20 cellular contexts compared by ENCODE assay signal in the genomic region with DNA sequence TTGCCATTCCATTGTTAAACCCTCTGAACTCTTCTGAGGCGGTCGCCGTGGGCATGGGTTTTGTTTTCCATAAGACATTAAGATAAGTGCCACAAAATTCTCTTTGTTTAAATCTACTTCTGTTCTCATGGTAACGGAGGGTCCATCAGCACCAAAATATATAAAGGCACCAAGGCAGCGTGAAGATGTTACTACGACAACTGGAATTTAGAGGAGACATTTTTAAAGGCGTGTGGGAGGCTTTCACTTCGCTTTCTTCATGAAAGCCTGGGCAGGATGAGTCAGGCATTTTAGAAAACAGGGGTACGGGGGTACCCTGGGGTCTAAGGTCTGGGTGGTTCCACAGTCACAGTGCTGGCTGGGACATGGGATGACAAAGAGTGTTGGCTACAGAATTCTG. TPM values are rescaled to one million over a fixed set of nuclear protein-coding genes. Genes with fewer than 3 reads are reported as not detected.
DNase-seq lines count a peak whose midpoint lies in the region; ATAC-seq lines count a peak whose summit lies in the region.
"Had no signal": no experiment of that assay in that cellular context is flagged by ENCODE, and none has a peak within 500 bp of the region (broad histone marks: within the 10 kb centered on the region; RNA-seq: fewer than 3 reads in every experiment).

No MANE protein-coding gene starts in this region.

- peak; percentile 59 for ATAC-seq in effector memory CD8-positive, alpha-beta T cell (replicated peaks)
- peak; percentile 46 for ATAC-seq in stimulated activated effector memory CD8-positive, alpha-beta T cell treated with anti-CD3 and anti-CD28 coated beads, Interleukin-12 subunit alpha, Interleukin-12 subunit beta, amount 100 ng/mL, for 72 hours
- ATAC-seq in HG02798 (IDR thresholded peaks at IDR 0.05; ENCODE audit: poor library complexity, unreplicated experiment) (no peak), HG03135 (IDR thresholded peaks at IDR 0.05; ENCODE audit: unreplicated experiment) (no peak)
- ATAC-seq: HepG2, left lung, Right ventricle myocardium inferior had no signal

- intact Hi-C loops in activated CD4-positive, alpha-beta memory T cell treated with anti-CD3 and anti-CD28 coated beads for 36 hours (cut with micrococcal nuclease): no loop called here

- POLR2A ChIA-PET in activated CD4-positive, alpha-beta memory T cell treated with anti-CD3 and anti-CD28 coated beads for 36 hours (lab: Charles Lee): no interaction called here

- DNase-seq in T-helper 1 cell: no peak
- no peak for DNase-seq in T-helper 2 cell treated with Interferon-gamma antibody and Interleukin-4, amounts not matched to agents 5 μg/mL and 100 μg/mL, for 36 hours (ENCODE audit: low spot score)
- DNase-seq in effector memory CD8-positive, alpha-beta T cell: peak in 1 of 3 experiments; percentile 5
- no peak for DNase-seq in stimulated activated effector memory CD8-positive, alpha-beta T cell treated with anti-CD3 and anti-CD28 coated beads, Interleukin-12 subunit alpha, Interleukin-12 subunit beta, amount 100 ng/mL, for 72 hours (ENCODE audit: low spot score in 2 of 2)
- no peak for DNase-seq in activated CD4-positive, alpha-beta memory T cell treated with anti-CD3 and anti-CD28 coated beads for 36 hours
- DNase-seq: activated CD4-positive, alpha-beta T cell treated with anti-CD3 and anti-CD28 coated beads, Interleukin-2, amount 50 U/mL, for 1 hour; cortex of kidney; HFFc6; left lung; NCI-H69; stimulated activated CD4-positive, alpha-beta T cell treated with anti-CD3 and anti-CD28 coated beads, Interleukin-4, amount 100 ng/mL, for 24 hours; substantia nigra; uterus had no signal

- no peak overlapping the region for H3K4me3 Mint-ChIP-seq in T-helper 1 cell treated with Interleukin-12 subunit alpha and Interleukin-12 subunit beta and Interleukin-4 antibody, amounts not matched to agents 30 μg/mL and 1 μg/mL, for 36 hours
- H3K4me3 Mint-ChIP-seq in T-helper 2 cell treated with Interferon-gamma antibody and Interleukin-4, amounts not matched to agents 5 μg/mL and 100 μg/mL, for 36 hours: peak overlapping the region; percentile 40
- peak overlapping the region; percentile 76 to 81 for H3K4me3 Mint-ChIP-seq in effector memory CD8-positive, alpha-beta T cell
- peak overlapping the region; percentile 60 for H3K4me3 Mint-ChIP-seq in stimulated activated effector memory CD8-positive, alpha-beta T cell treated with anti-CD3 and anti-CD28 coated beads, Interleukin-12 subunit alpha, Interleukin-12 subunit beta, amount 100 ng/mL, for 72 hours
- no peak overlapping the region for H3K4me3 Mint-ChIP-seq in activated CD4-positive, alpha-beta memory T cell treated with anti-CD3 and anti-CD28 coated beads for 36 hours
- H3K4me3 Mint-ChIP-seq: HFFc6 had no signal

- peak overlapping the region; percentile 20 for H3K27ac Mint-ChIP-seq in T-helper 1 cell treated with Interleukin-12 subunit alpha and Interleukin-12 subunit beta and Interleukin-4 antibody, amounts not matched to agents 30 μg/mL and 1 μg/mL, for 36 hours
- no peak overlapping the region for H3K27ac Mint-ChIP-seq in T-helper 2 cell treated with Interferon-gamma antibody and Interleukin-4, amounts not matched to agents 5 μg/mL and 100 μg/mL, for 36 hours
- H3K27ac Mint-ChIP-seq in effector memory CD8-positive, alpha-beta T cell: peak overlapping the region; percentile 95 to 98
- peak overlapping the region; percentile 89 for H3K27ac Mint-ChIP-seq in stimulated activated effector memory CD8-positive, alpha-beta T cell treated with anti-CD3 and anti-CD28 coated beads, Interleukin-12 subunit alpha, Interleukin-12 subunit beta, amount 100 ng/mL, for 72 hours
- no peak overlapping the region for H3K27ac Mint-ChIP-seq in activated CD4-positive, alpha-beta memory T cell treated with anti-CD3 and anti-CD28 coated beads for 36 hours
- H3K27ac Mint-ChIP-seq: HFFc6 had no signal

- H3K4me1 Mint-ChIP-seq in T-helper 1 cell treated with Interleukin-12 subunit alpha and Interleukin-12 subunit beta and Interleukin-4 antibody, amounts not matched to agents 30 μg/mL and 1 μg/mL, for 36 hours (ENCODE audit: low read depth): peaks cover 8% of the 10 kb centered on the region
- peaks cover 16% of the 10 kb centered on the region for H3K4me1 Mint-ChIP-seq in T-helper 2 cell treated with Interferon-gamma antibody and Interleukin-4, amounts not matched to agents 5 μg/mL and 100 μg/mL, for 36 hours (ENCODE audit: low read depth)
- H3K4me1 Mint-ChIP-seq in effector memory CD8-positive, alpha-beta T cell (ENCODE audit: low read depth in 2 of 2): peaks cover 17 to 41% of the 10 kb centered on the region in 2 donors
- H3K4me1 Mint-ChIP-seq in stimulated activated effector memory CD8-positive, alpha-beta T cell treated with anti-CD3 and anti-CD28 coated beads, Interleukin-12 subunit alpha, Interleukin-12 subunit beta, amount 100 ng/mL, for 72 hours: peaks cover 34% of the 10 kb centered on the region
- peaks cover 9% of the 10 kb centered on the region for H3K4me1 Mint-ChIP-seq in activated CD4-positive, alpha-beta memory T cell treated with anti-CD3 and anti-CD28 coated beads for 36 hours (ENCODE audit: low read depth)

- peaks cover 4% of the 10 kb centered on the region for H3K27me3 Mint-ChIP-seq in T-helper 1 cell treated with Interleukin-12 subunit alpha and Interleukin-12 subunit beta and Interleukin-4 antibody, amounts not matched to agents 30 μg/mL and 1 μg/mL, for 36 hours (ENCODE audit: low read depth)
- H3K27me3 Mint-ChIP-seq in T-helper 2 cell treated with Interferon-gamma antibody and Interleukin-4, amounts not matched to agents 5 μg/mL and 100 μg/mL, for 36 hours (ENCODE audit: low read depth): peaks cover 6% of the 10 kb centered on the region
- no peaks in the 10 kb centered on the region for H3K27me3 Mint-ChIP-seq in effector memory CD8-positive, alpha-beta T cell
- H3K27me3 Mint-ChIP-seq in activated CD4-positive, alpha-beta memory T cell treated with anti-CD3 and anti-CD28 coated beads for 36 hours: peaks cover 11% of the 10 kb centered on the region

- no peaks in the 10 kb centered on the region for H3K9me3 Mint-ChIP-seq in T-helper 1 cell treated with Interleukin-12 subunit alpha and Interleukin-12 subunit beta and Interleukin-4 antibody, amounts not matched to agents 30 μg/mL and 1 μg/mL, for 36 hours
- no peaks in the 10 kb centered on the region for H3K9me3 Mint-ChIP-seq in T-helper 2 cell treated with Interferon-gamma antibody and Interleukin-4, amounts not matched to agents 5 μg/mL and 100 μg/mL, for 36 hours
- no peaks in the 10 kb centered on the region for H3K9me3 Mint-ChIP-seq in effector memory CD8-positive, alpha-beta T cell
- no peaks in the 10 kb centered on the region for H3K9me3 Mint-ChIP-seq in stimulated activated effector memory CD8-positive, alpha-beta T cell treated with anti-CD3 and anti-CD28 coated beads, Interleukin-12 subunit alpha, Interleukin-12 subunit beta, amount 100 ng/mL, for 72 hours
- no peaks in the 10 kb centered on the region for H3K9me3 Mint-ChIP-seq in activated CD4-positive, alpha-beta memory T cell treated with anti-CD3 and anti-CD28 coated beads for 36 hours
- H3K9me3 Mint-ChIP-seq: HFFc6 had no signal

- CTCF ChIA-PET in activated CD4-positive, alpha-beta memory T cell treated with anti-CD3 and anti-CD28 coated beads for 36 hours (lab: Charles Lee): no interaction called here

- H3K36me3 Mint-ChIP-seq in T-helper 1 cell treated with Interleukin-12 subunit alpha and Interleukin-12 subunit beta and Interleukin-4 antibody, amounts not matched to agents 30 μg/mL and 1 μg/mL, for 36 hours (ENCODE audit: low read depth): no peaks in the 10 kb centered on the region
- no peaks in the 10 kb centered on the region for H3K36me3 Mint-ChIP-seq in T-helper 2 cell treated with Interferon-gamma antibody and Interleukin-4, amounts not matched to agents 5 μg/mL and 100 μg/mL, for 36 hours (ENCODE audit: low read depth)
- no peaks in the 10 kb centered on the region for H3K36me3 Mint-ChIP-seq in effector memory CD8-positive, alpha-beta T cell (ENCODE audit: insufficient read depth)
- H3K36me3 Mint-ChIP-seq in stimulated activated effector memory CD8-positive, alpha-beta T cell treated with anti-CD3 and anti-CD28 coated beads, Interleukin-12 subunit alpha, Interleukin-12 subunit beta, amount 100 ng/mL, for 72 hours: peaks cover under 1% of the 10 kb centered on the region
- H3K36me3 Mint-ChIP-seq in activated CD4-positive, alpha-beta memory T cell treated with anti-CD3 and anti-CD28 coated beads for 36 hours: no peaks in the 10 kb centered on the region

RNA-seq across cellular contexts. Expression of a gene that starts 34.0 kb away (rescaled TPM):
- total RNA-seq in activated CD4-positive, alpha-beta memory T cell treated with anti-CD3 and anti-CD28 coated beads for 36 hours: 1 to 10 TPM; 1.5 to 2.0 TPM
- total RNA-seq: breast epithelium, HepG2, HFFc6, OCI-LY7, Right ventricle myocardium inferior had no signal

Comparison
In these comparisons a context has a peak if more than half of its experiments do, and no peak if none do; other contexts are left out.
1. H3K27ac Mint-ChIP-seq: peak in T-helper 1 cell treated with Interleukin-12 subunit alpha and Interleukin-12 subunit beta and Interleukin-4 antibody, amounts not matched to agents 30 μg/mL and 1 μg/mL, for 36 hours (single experiment), effector memory CD8-positive, alpha-beta T cell (2 of 2) and stimulated activated effector memory CD8-positive, alpha-beta T cell treated with anti-CD3 and anti-CD28 coated beads, Interleukin-12 subunit alpha, Interleukin-12 subunit beta, amount 100 ng/mL, for 72 hours (single experiment); none in T-helper 2 cell treated with Interferon-gamma antibody and Interleukin-4, amounts not matched to agents 5 μg/mL and 100 μg/mL, for 36 hours (single experiment) and activated CD4-positive, alpha-beta memory T cell treated with anti-CD3 and anti-CD28 coated beads for 36 hours (single experiment).
2. H3K4me3 Mint-ChIP-seq: peak in T-helper 2 cell treated with Interferon-gamma antibody and Interleukin-4, amounts not matched to agents 5 μg/mL and 100 μg/mL, for 36 hours (single experiment), effector memory CD8-positive, alpha-beta T cell (2 of 2) and stimulated activated effector memory CD8-positive, alpha-beta T cell treated with anti-CD3 and anti-CD28 coated beads, Interleukin-12 subunit alpha, Interleukin-12 subunit beta, amount 100 ng/mL, for 72 hours (single experiment); none in T-helper 1 cell treated with Interleukin-12 subunit alpha and Interleukin-12 subunit beta and Interleukin-4 antibody, amounts not matched to agents 30 μg/mL and 1 μg/mL, for 36 hours (single experiment) and activated CD4-positive, alpha-beta memory T cell treated with anti-CD3 and anti-CD28 coated beads for 36 hours (single experiment).
3. ATAC-seq: peak in effector memory CD8-positive, alpha-beta T cell (single experiment) and stimulated activated effector memory CD8-positive, alpha-beta T cell treated with anti-CD3 and anti-CD28 coated beads, Interleukin-12 subunit alpha, Interleukin-12 subunit beta, amount 100 ng/mL, for 72 hours (single experiment); none in HG02798 (single experiment) and HG03135 (single experiment).